ENCODE assay signal across 1 cellular context in the genomic region with DNA sequence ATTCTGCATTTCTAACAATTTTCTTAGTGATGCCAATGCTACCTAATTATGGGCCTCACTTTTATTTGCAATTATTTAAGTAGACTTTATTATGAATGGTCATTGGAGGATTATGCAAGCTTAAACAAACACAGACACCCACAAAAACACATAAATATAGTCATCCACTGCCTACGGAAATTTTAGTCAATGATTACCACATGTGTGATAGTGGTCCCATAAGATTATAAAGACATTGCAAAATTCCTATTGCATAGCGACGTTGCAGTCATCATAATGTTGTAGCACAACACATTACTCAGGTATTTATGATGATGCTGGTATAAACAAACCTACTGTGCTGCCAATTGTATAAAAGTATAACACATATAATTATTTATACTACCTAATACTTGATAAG.
TF ChIP-seq lines count a peak whose summit lies in the region.

No MANE protein-coding gene starts in this region.

TF ChIP-seq in GM23338, 12 proteins besides CTCF, POLR2A, EP300 and RAD21 (continued from another document):
- TF ChIP-seq, protein P1, sequence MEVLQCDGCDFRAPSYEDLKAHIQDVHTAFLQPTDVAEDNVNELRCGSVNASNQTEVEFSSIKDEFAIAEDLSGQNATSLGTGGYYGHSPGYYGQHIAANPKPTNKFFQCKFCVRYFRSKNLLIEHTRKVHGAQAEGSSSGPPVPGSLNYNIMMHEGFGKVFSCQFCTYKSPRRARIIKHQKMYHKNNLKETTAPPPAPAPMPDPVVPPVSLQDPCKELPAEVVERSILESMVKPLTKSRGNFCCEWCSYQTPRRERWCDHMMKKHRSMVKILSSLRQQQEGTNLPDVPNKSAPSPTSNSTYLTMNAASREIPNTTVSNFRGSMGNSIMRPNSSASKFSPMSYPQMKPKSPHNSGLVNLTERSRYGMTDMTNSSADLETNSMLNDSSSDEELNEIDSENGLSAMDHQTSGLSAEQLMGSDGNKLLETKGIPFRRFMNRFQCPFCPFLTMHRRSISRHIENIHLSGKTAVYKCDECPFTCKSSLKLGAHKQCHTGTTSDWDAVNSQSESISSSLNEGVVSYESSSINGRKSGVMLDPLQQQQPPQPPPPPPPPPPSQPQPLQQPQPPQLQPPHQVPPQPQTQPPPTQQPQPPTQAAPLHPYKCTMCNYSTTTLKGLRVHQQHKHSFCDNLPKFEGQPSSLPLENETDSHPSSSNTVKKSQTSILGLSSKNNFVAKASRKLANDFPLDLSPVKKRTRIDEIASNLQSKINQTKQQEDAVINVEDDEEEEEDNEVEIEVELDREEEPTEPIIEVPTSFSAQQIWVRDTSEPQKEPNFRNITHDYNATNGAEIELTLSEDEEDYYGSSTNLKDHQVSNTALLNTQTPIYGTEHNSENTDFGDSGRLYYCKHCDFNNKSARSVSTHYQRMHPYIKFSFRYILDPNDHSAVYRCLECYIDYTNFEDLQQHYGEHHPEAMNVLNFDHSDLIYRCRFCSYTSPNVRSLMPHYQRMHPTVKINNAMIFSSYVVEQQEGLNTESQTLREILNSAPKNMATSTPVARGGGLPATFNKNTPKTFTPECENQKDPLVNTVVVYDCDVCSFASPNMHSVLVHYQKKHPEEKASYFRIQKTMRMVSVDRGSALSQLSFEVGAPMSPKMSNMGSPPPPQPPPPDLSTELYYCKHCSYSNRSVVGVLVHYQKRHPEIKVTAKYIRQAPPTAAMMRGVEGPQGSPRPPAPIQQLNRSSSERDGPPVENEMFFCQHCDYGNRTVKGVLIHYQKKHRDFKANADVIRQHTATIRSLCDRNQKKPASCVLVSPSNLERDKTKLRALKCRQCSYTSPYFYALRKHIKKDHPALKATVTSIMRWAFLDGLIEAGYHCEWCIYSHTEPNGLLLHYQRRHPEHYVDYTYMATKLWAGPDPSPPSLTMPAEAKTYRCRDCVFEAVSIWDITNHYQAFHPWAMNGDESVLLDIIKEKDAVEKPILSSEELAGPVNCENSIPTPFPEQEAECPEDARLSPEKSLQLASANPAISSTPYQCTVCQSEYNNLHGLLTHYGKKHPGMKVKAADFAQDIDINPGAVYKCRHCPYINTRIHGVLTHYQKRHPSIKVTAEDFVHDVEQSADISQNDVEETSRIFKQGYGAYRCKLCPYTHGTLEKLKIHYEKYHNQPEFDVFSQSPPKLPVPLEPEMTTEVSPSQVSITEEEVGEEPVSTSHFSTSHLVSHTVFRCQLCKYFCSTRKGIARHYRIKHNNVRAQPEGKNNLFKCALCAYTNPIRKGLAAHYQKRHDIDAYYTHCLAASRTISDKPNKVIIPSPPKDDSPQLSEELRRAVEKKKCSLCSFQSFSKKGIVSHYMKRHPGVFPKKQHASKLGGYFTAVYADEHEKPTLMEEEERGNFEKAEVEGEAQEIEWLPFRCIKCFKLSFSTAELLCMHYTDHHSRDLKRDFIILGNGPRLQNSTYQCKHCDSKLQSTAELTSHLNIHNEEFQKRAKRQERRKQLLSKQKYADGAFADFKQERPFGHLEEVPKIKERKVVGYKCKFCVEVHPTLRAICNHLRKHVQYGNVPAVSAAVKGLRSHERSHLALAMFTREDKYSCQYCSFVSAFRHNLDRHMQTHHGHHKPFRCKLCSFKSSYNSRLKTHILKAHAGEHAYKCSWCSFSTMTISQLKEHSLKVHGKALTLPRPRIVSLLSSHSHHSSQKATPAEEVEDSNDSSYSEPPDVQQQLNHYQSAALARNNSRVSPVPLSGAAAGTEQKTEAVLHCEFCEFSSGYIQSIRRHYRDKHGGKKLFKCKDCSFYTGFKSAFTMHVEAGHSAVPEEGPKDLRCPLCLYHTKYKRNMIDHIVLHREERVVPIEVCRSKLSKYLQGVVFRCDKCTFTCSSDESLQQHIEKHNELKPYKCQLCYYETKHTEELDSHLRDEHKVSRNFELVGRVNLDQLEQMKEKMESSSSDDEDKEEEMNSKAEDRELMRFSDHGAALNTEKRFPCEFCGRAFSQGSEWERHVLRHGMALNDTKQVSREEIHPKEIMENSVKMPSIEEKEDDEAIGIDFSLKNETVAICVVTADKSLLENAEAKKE (CRISPR knock-in tag; IDR thresholded peaks at IDR 0.05), result no peak
- TF ChIP-seq NANOG (IDR thresholded peaks at IDR 0.05; ENCODE audit: borderline replicate concordance), result no peak
- no peak for TF ChIP-seq ETS1 (IDR thresholded peaks at IDR 0.05)
- no peak for TF ChIP-seq STAT1 (IDR thresholded peaks at IDR 0.05; ENCODE audit: unreplicated experiment)
- no peak for TF ChIP-seq ZNF331 (CRISPR knock-in tag; IDR thresholded peaks at IDR 0.05; ENCODE audit: low read depth)
- TF ChIP-seq, protein P2, sequence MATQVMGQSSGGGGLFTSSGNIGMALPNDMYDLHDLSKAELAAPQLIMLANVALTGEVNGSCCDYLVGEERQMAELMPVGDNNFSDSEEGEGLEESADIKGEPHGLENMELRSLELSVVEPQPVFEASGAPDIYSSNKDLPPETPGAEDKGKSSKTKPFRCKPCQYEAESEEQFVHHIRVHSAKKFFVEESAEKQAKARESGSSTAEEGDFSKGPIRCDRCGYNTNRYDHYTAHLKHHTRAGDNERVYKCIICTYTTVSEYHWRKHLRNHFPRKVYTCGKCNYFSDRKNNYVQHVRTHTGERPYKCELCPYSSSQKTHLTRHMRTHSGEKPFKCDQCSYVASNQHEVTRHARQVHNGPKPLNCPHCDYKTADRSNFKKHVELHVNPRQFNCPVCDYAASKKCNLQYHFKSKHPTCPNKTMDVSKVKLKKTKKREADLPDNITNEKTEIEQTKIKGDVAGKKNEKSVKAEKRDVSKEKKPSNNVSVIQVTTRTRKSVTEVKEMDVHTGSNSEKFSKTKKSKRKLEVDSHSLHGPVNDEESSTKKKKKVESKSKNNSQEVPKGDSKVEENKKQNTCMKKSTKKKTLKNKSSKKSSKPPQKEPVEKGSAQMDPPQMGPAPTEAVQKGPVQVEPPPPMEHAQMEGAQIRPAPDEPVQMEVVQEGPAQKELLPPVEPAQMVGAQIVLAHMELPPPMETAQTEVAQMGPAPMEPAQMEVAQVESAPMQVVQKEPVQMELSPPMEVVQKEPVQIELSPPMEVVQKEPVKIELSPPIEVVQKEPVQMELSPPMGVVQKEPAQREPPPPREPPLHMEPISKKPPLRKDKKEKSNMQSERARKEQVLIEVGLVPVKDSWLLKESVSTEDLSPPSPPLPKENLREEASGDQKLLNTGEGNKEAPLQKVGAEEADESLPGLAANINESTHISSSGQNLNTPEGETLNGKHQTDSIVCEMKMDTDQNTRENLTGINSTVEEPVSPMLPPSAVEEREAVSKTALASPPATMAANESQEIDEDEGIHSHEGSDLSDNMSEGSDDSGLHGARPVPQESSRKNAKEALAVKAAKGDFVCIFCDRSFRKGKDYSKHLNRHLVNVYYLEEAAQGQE (IDR thresholded peaks at IDR 0.05; ENCODE audit: unreplicated experiment), result no peak
- no peak for TF ChIP-seq POLR2AphosphoS5 (IDR thresholded peaks at IDR 0.05; ENCODE audit: low read depth)
- no peak for TF ChIP-seq EZH2 (IDR thresholded peaks at IDR 0.05; ENCODE audit: low read depth, unreplicated experiment)
- no peak for TF ChIP-seq CREB1 (CRISPR knock-in tag; IDR thresholded peaks at IDR 0.05; ENCODE audit: low read depth)
- no peak for TF ChIP-seq EZH2phosphoT487 (IDR thresholded peaks at IDR 0.05; ENCODE audit: unreplicated experiment)
